In genomic region chr2:45990131-45990530, GRCh38 we compare ENCODE assay signal across 25 cellular contexts.
A peak's percentile ranks its signal among the peaks of the same experiment; 100 is the strongest.
DNase-seq lines count a peak whose midpoint lies in the region; ATAC-seq and TF ChIP-seq lines count a peak whose summit lies in the region.
"Had no signal": no experiment of that assay in that cellular context is flagged by ENCODE, and none has a peak within 500 bp of the region (broad histone marks: within the 10 kb centered on the region; RNA-seq: fewer than 3 reads in every experiment).

No MANE protein-coding gene starts in this region.

- H3K27ac Mint-ChIP-seq in osteocyte (ENCODE audit: unreplicated experiment): no peak overlapping the region
- no peak overlapping the region for H3K27ac Mint-ChIP-seq in MCF 10A (ENCODE audit: low read depth, unreplicated experiment)
- H3K27ac Mint-ChIP-seq in neural progenitor cell: no peak overlapping the region
- H3K27ac Mint-ChIP-seq: CD4-positive, alpha-beta memory T cell; CD4-positive, CD25-positive, alpha-beta regulatory T cell; CD8-positive, alpha-beta memory T cell had no signal

- no peaks in the 10 kb centered on the region for H3F3A ChIP-seq in neural progenitor cell (ENCODE audit: low read depth)

- H3K27me3 ChIP-seq in IMR-90 (ENCODE audit: control insufficient read depth, insufficient read depth, low read length) (no peaks in the 10 kb centered on the region), neural progenitor cell (no peaks in the 10 kb centered on the region)
- H3K27me3 ChIP-seq: BE2C, BLaER1 had no signal

- H3K9me3 Mint-ChIP-seq in osteocyte (ENCODE audit: unreplicated experiment): no peaks in the 10 kb centered on the region
- H3K9me3 Mint-ChIP-seq in MCF 10A (ENCODE audit: unreplicated experiment): no peaks in the 10 kb centered on the region
- H3K9me3 Mint-ChIP-seq in neural progenitor cell: no peaks in the 10 kb centered on the region
- H3K9me3 Mint-ChIP-seq: CD14-positive monocyte; CD4-positive, alpha-beta memory T cell; CD4-positive, CD25-positive, alpha-beta regulatory T cell; CD8-positive, alpha-beta memory T cell had no signal

- H3K9me1 ChIP-seq in IMR-90 (ENCODE audit: insufficient read depth, low read length): peaks cover 11% of the 10 kb centered on the region

- H4K5ac ChIP-seq in IMR-90 (ENCODE audit: low read depth, low read length): no peak overlapping the region

- H3K4me3 Mint-ChIP-seq in osteocyte (ENCODE audit: unreplicated experiment): no peak overlapping the region
- no peak overlapping the region for H3K4me3 Mint-ChIP-seq in MCF 10A (ENCODE audit: unreplicated experiment)
- no peak overlapping the region for H3K4me3 Mint-ChIP-seq in neural progenitor cell
- H3K4me3 Mint-ChIP-seq: CD14-positive monocyte; CD4-positive, alpha-beta memory T cell; CD4-positive, CD25-positive, alpha-beta regulatory T cell; CD8-positive, alpha-beta memory T cell had no signal

- no peak for ATAC-seq in IMR-90 (ENCODE audit: low read depth)
- ATAC-seq: GM12878 had no signal

- H2AFZ ChIP-seq in IMR-90 (replicated peaks; ENCODE audit: low read length, poor library complexity) (no peak overlapping the region), neural progenitor cell (replicated peaks) (no peak overlapping the region)

- dilution Hi-C loops in IMR-90 (cut with HindIII; ENCODE audit: low sequenced_read_pairs, unreplicated experiment): no loop called here

- H4K20me1 ChIP-seq in IMR-90 (ENCODE audit: insufficient read depth, low read length): no peaks in the 10 kb centered on the region
- no peaks in the 10 kb centered on the region for H4K20me1 ChIP-seq in neural progenitor cell (ENCODE audit: low read depth)

- in situ Hi-C loops in IMR-90 (cut with MboI; ENCODE audit: low sequenced_read_pairs): no loop called here

- H3K27ac ChIP-seq in IMR-90 (ENCODE audit: insufficient read depth, low read length) (no peak overlapping the region), neural progenitor cell (no peak overlapping the region)
- H3K27ac ChIP-seq: BLaER1 had no signal

- H3K4me2 ChIP-seq in IMR-90 (ENCODE audit: low read depth, low read length) (no peak overlapping the region), neural progenitor cell (no peak overlapping the region)
- H3K4me2 ChIP-seq: BLaER1 had no signal

- H3K4me3 ChIP-seq in IMR-90 (ENCODE audit: insufficient read depth, low read depth, low read length) (no peak overlapping the region), neural progenitor cell (no peak overlapping the region)
- H3K4me3 ChIP-seq: BLaER1, GM12878 had no signal

- CTCF ChIA-PET in IMR-90 (lab: Yijun Ruan, JAX): interaction anchor here (0.6 to 0.7 kb wide), 2 partner anchors 469 to 576 kb away, joined by 4 to 5 read pairs; no protein-coding TSS in a partner anchor
- CTCF ChIA-PET in MCF 10A (lab: Yijun Ruan, JAX): interaction anchor here (1.1 kb wide), 1 partner anchor 21 kb away, joined by 3 read pairs; no protein-coding TSS in a partner anchor

- no peak overlapping the region for H2BK120ac ChIP-seq in IMR-90 (ENCODE audit: low read depth, low read length)

- H3K9me3 ChIP-seq in IMR-90 (ENCODE audit: control insufficient read depth, insufficient read depth, low read length) (no peaks in the 10 kb centered on the region), neural progenitor cell (ENCODE audit: low read depth) (no peaks in the 10 kb centered on the region)
- H3K9me3 ChIP-seq: BE2C, BLaER1 had no signal

- no peak overlapping the region for H4K8ac ChIP-seq in IMR-90 (ENCODE audit: low read depth in 2 of 2, low read length in 2 of 2)

- H3K4ac ChIP-seq in IMR-90 (ENCODE audit: low read depth, low read length): no peak overlapping the region

- H3K4me1 Mint-ChIP-seq in osteocyte (ENCODE audit: unreplicated experiment) (peaks cover 14% of the 10 kb centered on the region), MCF 10A (ENCODE audit: insufficient read depth, unreplicated experiment) (peaks cover 27% of the 10 kb centered on the region), neural progenitor cell (peaks cover 8% of the 10 kb centered on the region)

- no peak for DNase-seq in IMR-90
- DNase-seq in ecto neural progenitor cell (ENCODE audit: low spot score): peak; percentile 15
- DNase-seq in islet precursor cell: peak; percentile 35
- DNase-seq in osteocyte (ENCODE audit: extremely low spot score, unreplicated experiment): peak; percentile 30
- no peak for DNase-seq in MCF 10A (ENCODE audit: unreplicated experiment)
- DNase-seq in iPS-NIHi7 (ENCODE audit: extremely low spot score): no peak
- DNase-seq in neural progenitor cell (ENCODE audit: low spot score): no peak
- DNase-seq: 8988T; ACHN; BE2C; C1 segment of cervical spinal cord; CD4-positive, alpha-beta memory T cell; CD4-positive, CD25-positive, alpha-beta regulatory T cell; CD8-positive, alpha-beta memory T cell; COR-L47; DMS 273 treated with DMSO at 0.1 percent for 48 hours; DMS153; DMS53; DMS79; DND-41; EL; GDM1 had no signal

- intact Hi-C loops in IMR-90 (cut with micrococcal nuclease) (loop anchor here (5.0 kb wide), 1 partner anchor 72 kb away; no protein-coding TSS in a partner anchor), MCF 10A (cut with micrococcal nuclease) (no loop called here)

- POLR2A ChIA-PET in IMR-90 (lab: Charles Lee; ENCODE audit: unreplicated experiment): interaction anchor here (0.6 to 0.7 kb wide), 2 partner anchors 31 to 137 kb away, joined by 3 to 5 read pairs; no protein-coding TSS in a partner anchor
- POLR2A ChIA-PET in MCF 10A (lab: Yijun Ruan, JAX): interaction anchor here (0.6 kb wide), 2 partner anchors 49 to 608 kb away, joined by 3 to 4 read pairs; no protein-coding TSS in a partner anchor

- H3K36me3 ChIP-seq in IMR-90 (ENCODE audit: control insufficient read depth, insufficient read depth, low read length) (peaks cover 7% of the 10 kb centered on the region), neural progenitor cell (no peaks in the 10 kb centered on the region)

- H3K9ac ChIP-seq in IMR-90 (ENCODE audit: low read depth, low read length): no peak overlapping the region
- H3K9ac ChIP-seq in neural progenitor cell: no peak overlapping the region
- H3K9ac ChIP-seq: BLaER1 had no signal

- no peaks in the 10 kb centered on the region for H3K79me1 ChIP-seq in IMR-90 (ENCODE audit: low read depth in 1 of 2, low read length in 2 of 2)

- no peak overlapping the region for H3K18ac ChIP-seq in IMR-90 (ENCODE audit: low read depth, low read length)

- H3K4me1 ChIP-seq in IMR-90 (ENCODE audit: control insufficient read depth, insufficient read depth, low read length): peaks cover 19% of the 10 kb centered on the region
- H3K4me1 ChIP-seq in neural progenitor cell: no peaks in the 10 kb centered on the region
- H3K4me1 ChIP-seq: BE2C had no signal

- no peak overlapping the region for H2BK20ac ChIP-seq in IMR-90 (ENCODE audit: low read depth, low read length)

- no TSS peak for BruUV-seq in IMR-90 (replicated peaks; lab: Mats Ljungman, UMichigan)
- no TSS peak for BruUV-seq in MCF 10A (replicated peaks; lab: Mats Ljungman, UMichigan)

- H3K23ac ChIP-seq in IMR-90 (ENCODE audit: low read depth, low read length): no peak overlapping the region

- no peaks in the 10 kb centered on the region for H3K79me2 ChIP-seq in neural progenitor cell (ENCODE audit: low read depth)

- no CpG with 5 or more reads among the region's 6 CpGs for WGBS in IMR-90 (ENCODE audit: extremely low coverage in 2 of 2, insufficient read length in 1 of 2), 2 experiments

- no peaks in the 10 kb centered on the region for H3K27me3 Mint-ChIP-seq in osteocyte (ENCODE audit: unreplicated experiment)
- no peaks in the 10 kb centered on the region for H3K27me3 Mint-ChIP-seq in MCF 10A (ENCODE audit: insufficient read depth, unreplicated experiment)
- peaks cover 4% of the 10 kb centered on the region for H3K27me3 Mint-ChIP-seq in neural progenitor cell (ENCODE audit: insufficient read depth, low read depth)
- H3K27me3 Mint-ChIP-seq: CD4-positive, alpha-beta memory T cell; CD8-positive, alpha-beta memory T cell had no signal

- no peak overlapping the region for H2AK9ac ChIP-seq in IMR-90 (replicated peaks; ENCODE audit: low read depth, low read length, poor library complexity)

- H3K56ac ChIP-seq in IMR-90 (ENCODE audit: extremely low read depth, insufficient read depth, low read length): no peak overlapping the region

- H3K14ac ChIP-seq in IMR-90 (replicated peaks; ENCODE audit: low read depth, low read length): no peak overlapping the region

- no peak overlapping the region for H4K91ac ChIP-seq in IMR-90 (ENCODE audit: insufficient read depth, low read depth, low read length)

- H2BK15ac ChIP-seq in IMR-90 (ENCODE audit: low read depth, low read length): 0 out of 3 replicates have a peak overlapping the region, but pooled peaks have one; percentile 31

- TF ChIP-seq CTCF in IMR-90 (conservative IDR thresholded peaks at IDR 0.05; ENCODE audit: low read depth, low read length) (no peak), osteocyte (IDR thresholded peaks at IDR 0.05) (no peak), MCF 10A (IDR thresholded peaks at IDR 0.05; ENCODE audit: unreplicated experiment) (no peak), neural progenitor cell (IDR thresholded peaks at IDR 0.05) (no peak)

- H3K36me3 Mint-ChIP-seq in osteocyte (ENCODE audit: unreplicated experiment) (peaks cover 7% of the 10 kb centered on the region), MCF 10A (ENCODE audit: insufficient read depth, unreplicated experiment) (peaks cover 16% of the 10 kb centered on the region), neural progenitor cell (no peaks in the 10 kb centered on the region)
- H3K36me3 Mint-ChIP-seq: CD4-positive, CD25-positive, alpha-beta regulatory T cell had no signal

- TF ChIP-seq POLR2A in IMR-90 (IDR thresholded peaks at IDR 0.05; ENCODE audit: low read depth, low read length): no peak

- peak overlapping the region; percentile 33; the same call in 1 of the 2 replicates for H2AK5ac ChIP-seq in IMR-90 (ENCODE audit: low read depth, low read length)

- H2BK5ac ChIP-seq in IMR-90 (ENCODE audit: low read depth, low read length, poor library complexity, severe bottlenecking): no peak overlapping the region

- no peak for TF ChIP-seq RAD21 in IMR-90 (IDR thresholded peaks at IDR 0.05; ENCODE audit: low read length)

TF ChIP-seq in IMR-90, 13 proteins besides CTCF, POLR2A, EP300 and RAD21 (continues in another document):
- TF ChIP-seq MXI1 (IDR thresholded peaks at IDR 0.05; ENCODE audit: borderline replicate concordance, low read depth, low read length) (no peak), NFE2L2 (IDR thresholded peaks at IDR 0.05; ENCODE audit: low read depth, low read length) (no peak), BHLHE40 (IDR thresholded peaks at IDR 0.05; ENCODE audit: low read depth, low read length) (no peak), FOS (IDR thresholded peaks at IDR 0.05; ENCODE audit: low read depth, low read length) (no peak), CEBPB (IDR thresholded peaks at IDR 0.05; ENCODE audit: low read depth, low read length) (no peak)
- TF ChIP-seq, protein P1, sequence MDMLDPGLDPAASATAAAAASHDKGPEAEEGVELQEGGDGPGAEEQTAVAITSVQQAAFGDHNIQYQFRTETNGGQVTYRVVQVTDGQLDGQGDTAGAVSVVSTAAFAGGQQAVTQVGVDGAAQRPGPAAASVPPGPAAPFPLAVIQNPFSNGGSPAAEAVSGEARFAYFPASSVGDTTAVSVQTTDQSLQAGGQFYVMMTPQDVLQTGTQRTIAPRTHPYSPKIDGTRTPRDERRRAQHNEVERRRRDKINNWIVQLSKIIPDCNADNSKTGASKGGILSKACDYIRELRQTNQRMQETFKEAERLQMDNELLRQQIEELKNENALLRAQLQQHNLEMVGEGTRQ (IDR thresholded peaks at IDR 0.05; ENCODE audit: low read depth, low read length): no peak

Comparison
In these comparisons a context has a peak if more than half of its experiments do, and no peak if none do; other contexts are left out.
1. DNase-seq: peak in ecto neural progenitor cell (single experiment), islet precursor cell (single experiment) and osteocyte (single experiment); none in IMR-90 (single experiment), MCF 10A (single experiment), iPS-NIHi7 (single experiment) and neural progenitor cell (single experiment).